Comparison of ENCODE assay signal across 1 cellular context in the genomic region with DNA sequence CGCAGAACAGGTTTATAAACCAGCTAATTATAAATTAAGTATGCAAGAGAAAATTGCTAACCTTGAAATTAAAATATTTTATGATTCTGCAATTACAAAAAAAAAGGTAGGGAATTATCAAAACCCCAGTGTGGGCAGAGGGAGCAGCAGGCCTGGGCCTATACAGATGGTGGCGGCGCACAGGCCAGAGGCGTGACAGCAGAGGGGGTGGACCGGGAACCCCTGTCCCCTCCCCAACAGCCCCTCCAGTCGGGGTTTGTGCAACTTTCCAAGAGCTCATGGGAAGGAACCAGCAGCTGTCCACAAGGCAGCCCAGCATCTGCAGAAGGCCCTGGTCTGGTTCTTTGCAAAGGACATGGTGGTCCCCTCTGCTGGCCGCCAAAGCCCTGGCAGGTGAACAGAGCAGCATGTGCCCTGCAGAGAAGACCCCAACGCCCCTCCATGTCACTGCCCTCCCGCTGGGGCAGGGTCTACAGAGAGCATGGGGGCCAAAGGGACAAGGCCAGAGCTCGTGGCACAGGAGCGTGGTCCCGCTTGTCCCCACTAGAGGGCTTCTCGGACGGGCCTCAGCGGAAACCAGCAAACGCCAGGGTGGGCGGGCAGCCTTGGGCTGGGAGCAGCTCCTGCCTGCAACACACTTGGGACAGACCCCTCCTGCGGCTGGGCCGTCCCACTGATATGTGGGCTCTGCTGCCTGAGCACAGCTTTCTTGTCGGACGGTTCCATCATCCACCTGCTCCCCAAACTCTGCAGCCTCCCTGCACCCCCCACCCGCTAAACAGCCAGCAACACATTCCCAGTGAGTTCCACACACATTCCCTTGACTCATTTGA.
TF ChIP-seq lines count a peak whose summit lies in the region.

No MANE protein-coding gene starts in this region.

TF ChIP-seq in liver, 16 proteins besides CTCF, POLR2A, EP300 and RAD21 (continued from another document):
- no peak for TF ChIP-seq REST (IDR thresholded peaks at IDR 0.05)
- no peak for TF ChIP-seq NR2F2 (IDR thresholded peaks at IDR 0.05)
- TF ChIP-seq ATF3 (IDR thresholded peaks at IDR 0.05), result no peak
- TF ChIP-seq, protein P1, sequence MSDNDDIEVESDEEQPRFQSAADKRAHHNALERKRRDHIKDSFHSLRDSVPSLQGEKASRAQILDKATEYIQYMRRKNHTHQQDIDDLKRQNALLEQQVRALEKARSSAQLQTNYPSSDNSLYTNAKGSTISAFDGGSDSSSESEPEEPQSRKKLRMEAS (IDR thresholded peaks at IDR 0.05), result no peak
- TF ChIP-seq HNF4G (IDR thresholded peaks at IDR 0.05), result no peak
- no peak for TF ChIP-seq YY1 (IDR thresholded peaks at IDR 0.05)
- TF ChIP-seq EGR1 (IDR thresholded peaks at IDR 0.05; ENCODE audit: low read depth in 2 of 2), result no peak
- TF ChIP-seq, protein P2, sequence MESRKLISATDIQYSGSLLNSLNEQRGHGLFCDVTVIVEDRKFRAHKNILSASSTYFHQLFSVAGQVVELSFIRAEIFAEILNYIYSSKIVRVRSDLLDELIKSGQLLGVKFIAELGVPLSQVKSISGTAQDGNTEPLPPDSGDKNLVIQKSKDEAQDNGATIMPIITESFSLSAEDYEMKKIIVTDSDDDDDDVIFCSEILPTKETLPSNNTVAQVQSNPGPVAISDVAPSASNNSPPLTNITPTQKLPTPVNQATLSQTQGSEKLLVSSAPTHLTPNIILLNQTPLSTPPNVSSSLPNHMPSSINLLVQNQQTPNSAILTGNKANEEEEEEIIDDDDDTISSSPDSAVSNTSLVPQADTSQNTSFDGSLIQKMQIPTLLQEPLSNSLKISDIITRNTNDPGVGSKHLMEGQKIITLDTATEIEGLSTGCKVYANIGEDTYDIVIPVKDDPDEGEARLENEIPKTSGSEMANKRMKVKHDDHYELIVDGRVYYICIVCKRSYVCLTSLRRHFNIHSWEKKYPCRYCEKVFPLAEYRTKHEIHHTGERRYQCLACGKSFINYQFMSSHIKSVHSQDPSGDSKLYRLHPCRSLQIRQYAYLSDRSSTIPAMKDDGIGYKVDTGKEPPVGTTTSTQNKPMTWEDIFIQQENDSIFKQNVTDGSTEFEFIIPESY (IDR thresholded peaks at IDR 0.05), result no peak
- no peak for TF ChIP-seq FOXA1 (IDR thresholded peaks at IDR 0.05)
- no peak for TF ChIP-seq SP1 (IDR thresholded peaks at IDR 0.05)
- no peak for TF ChIP-seq RXRA (IDR thresholded peaks at IDR 0.05)
- TF ChIP-seq HNF4A (conservative IDR thresholded peaks at IDR 0.05), result no peak
- no peak for TF ChIP-seq JUND (IDR thresholded peaks at IDR 0.05)
- no peak for TF ChIP-seq GABPA (IDR thresholded peaks at IDR 0.05 in 1 of 2, conservative IDR thresholded peaks at IDR 0.05 in 1 of 2)
- no peak for TF ChIP-seq FOXA2 (IDR thresholded peaks at IDR 0.05)
TF ChIP-seq in liver: peak in this region for 0.
